ENCODE assay signal across 14 cellular contexts in the genomic region with DNA sequence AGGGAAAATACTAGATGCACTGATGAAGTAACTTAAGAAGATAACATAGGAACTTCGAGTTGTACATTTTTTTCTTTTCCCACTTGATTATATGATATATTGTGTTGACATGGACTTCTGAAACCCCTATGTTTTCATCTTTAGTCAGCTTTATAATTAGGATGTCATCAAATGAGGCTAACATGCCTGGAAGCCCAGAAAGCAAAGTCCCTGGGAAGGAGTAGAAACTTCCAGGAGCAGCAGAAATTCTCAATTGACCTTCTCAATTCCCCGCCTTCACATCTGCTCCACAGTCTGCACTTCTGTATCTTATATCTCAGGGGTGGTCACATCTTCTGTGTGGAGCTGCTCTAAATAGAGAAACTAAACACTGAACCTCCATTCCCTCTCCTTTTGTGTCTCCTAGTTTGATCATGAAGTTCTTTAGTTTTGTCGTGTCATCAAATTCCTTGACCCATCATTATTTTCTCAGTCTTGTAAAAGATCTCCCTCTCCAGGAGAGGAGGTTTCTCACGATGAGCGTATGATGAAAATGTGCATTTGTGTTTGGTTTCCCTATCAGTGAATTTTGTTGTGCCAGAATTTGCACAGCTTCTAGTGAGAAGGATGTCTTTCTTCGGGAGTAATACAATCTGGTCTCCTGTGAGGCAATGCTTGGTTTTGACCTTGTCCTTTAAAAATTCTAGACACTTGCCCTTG.
DNase-seq lines count a peak whose midpoint lies in the region; ATAC-seq and TF ChIP-seq lines count a peak whose summit lies in the region.
"Had no signal": no experiment of that assay in that cellular context is flagged by ENCODE, and none has a peak within 500 bp of the region (broad histone marks: within the 10 kb centered on the region; RNA-seq: fewer than 3 reads in every experiment).

No MANE protein-coding gene starts in this region.

- H3K4me1 ChIP-seq in tibial artery: peaks cover 0 to 34% (median 14%) of the 10 kb centered on the region in 4 donors
- H3K4me1 ChIP-seq: parathyroid adenoma had no signal

- peak overlapping the region; percentile 68 to 77 for H3K27ac ChIP-seq in tibial artery
- H3K27ac ChIP-seq: parathyroid adenoma had no signal

- DNase-seq in GM04504 (ENCODE audit: low read depth): peak; percentile 13
- DNase-seq in amniotic epithelial cell (ENCODE audit: low read depth): peak; percentile 32
- peak; percentile 6 for DNase-seq in hepatic stellate cell (ENCODE audit: low spot score)
- DNase-seq in tibial artery: no peak
- DNase-seq in Right ventricle myocardium superior: no peak
- DNase-seq: activated CD4-positive, alpha-beta T cell treated with anti-CD3 and anti-CD28 coated beads, Interleukin-2, amount 50 U/mL, for 48 hours; CD4-positive, alpha-beta T cell; foreskin melanocyte; immature natural killer cell; mucosa of descending colon; SIG-M5 had no signal

- no peak overlapping the region for H3K4me3 ChIP-seq in tibial artery
- H3K4me3 ChIP-seq: mucosa of descending colon had no signal

- TF ChIP-seq CTCF in tibial artery (IDR thresholded peaks at IDR 0.05): no peak

- H3K9me3 ChIP-seq in tibial artery: peaks cover 0 to 7% (median 2%) of the 10 kb centered on the region in 3 donors

- intact Hi-C loops in tibial artery (cut with DNase I; ENCODE audit: low total_unique reads) (no loop called here), Right ventricle myocardium superior (cut with DNase I) (no loop called here)

- no peaks in the 10 kb centered on the region for H3K36me3 ChIP-seq in tibial artery

- ATAC-seq in HG02588 (IDR thresholded peaks at IDR 0.05; ENCODE audit: unreplicated experiment) (no peak), Right ventricle myocardium superior (ENCODE audit: poor library complexity) (no peak), GM18907 (IDR thresholded peaks at IDR 0.05; ENCODE audit: unreplicated experiment) (no peak)
- ATAC-seq: mucosa of descending colon had no signal

- H3K27me3 ChIP-seq in tibial artery: no peaks in the 10 kb centered on the region

Comparison
In these comparisons a context has a peak if more than half of its experiments do, and no peak if none do; other contexts are left out.
1. DNase-seq: peak in GM04504 (single experiment), amniotic epithelial cell (single experiment) and hepatic stellate cell (single experiment); none in tibial artery (0 of 2) and Right ventricle myocardium superior (single experiment).